ENCODE assay signal across 12 cellular contexts in the genomic region with DNA sequence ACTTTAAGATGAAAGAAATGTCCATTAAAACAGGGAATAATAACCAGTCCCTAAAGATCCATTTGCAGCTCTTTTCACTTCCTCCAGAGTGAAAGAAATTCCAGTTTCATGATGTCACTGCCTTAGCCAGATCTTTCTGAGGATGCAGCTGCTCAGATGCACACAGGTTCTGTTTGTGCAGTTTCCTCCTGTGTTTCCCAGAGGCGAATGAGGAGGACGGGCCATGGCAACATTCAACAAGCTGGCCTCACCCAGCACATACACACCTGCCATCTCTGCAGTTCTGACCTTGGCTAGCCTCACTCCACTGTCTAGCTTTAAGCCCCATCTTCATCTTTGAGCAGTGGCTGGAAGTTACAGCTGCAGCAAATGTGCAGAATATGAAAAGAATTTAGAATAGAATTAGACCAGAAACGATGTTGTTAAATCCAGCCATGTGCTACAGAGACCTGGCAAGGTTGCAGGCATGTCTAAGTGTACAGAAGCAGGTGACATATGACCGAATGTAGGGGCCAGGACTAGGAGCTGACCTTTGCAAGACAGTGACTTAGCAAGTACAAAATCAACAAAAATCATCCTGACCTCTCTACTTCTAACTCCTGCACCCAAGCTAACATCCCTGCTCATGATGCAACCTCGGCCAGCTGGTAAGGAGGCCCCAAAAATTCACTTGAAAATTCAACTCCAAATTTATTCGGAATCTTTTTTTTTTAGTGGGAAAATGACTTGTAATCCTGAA. TPM values are rescaled to one million over a fixed set of nuclear protein-coding genes. Genes with fewer than 3 reads are reported as not detected.
A peak's percentile ranks its signal among the peaks of the same experiment; 100 is the strongest.
DNase-seq lines count a peak whose midpoint lies in the region; ATAC-seq, FAIRE-seq and TF ChIP-seq lines count a peak whose summit lies in the region.
"Had no signal": no experiment of that assay in that cellular context is flagged by ENCODE, and none has a peak within 500 bp of the region (broad histone marks: within the 10 kb centered on the region; RNA-seq: fewer than 3 reads in every experiment).

No MANE protein-coding gene starts in this region.

- H2BK120ac ChIP-seq in H1 (replicated peaks; ENCODE audit: low read depth, low read length), result no peak overlapping the region

- CTCF ChIA-PET in H1 (lab: Charles Lee; ENCODE audit: partially characterized antibody), result interaction anchor here (0.6 to 2.1 kb wide), 11 partner anchors 26 to 137 kb away, joined by 3 to 14 read pairs (median 5); partner anchors contain the start of gene FAM50B

- TF ChIP-seq CTCF in H1 (IDR thresholded peaks at IDR 0.05; ENCODE audit: control extremely low read depth in 1 of 3, insufficient read depth in 1 of 3, low read depth in 1 of 3, low read length in 3 of 3) (no peak), mucosa of descending colon (IDR thresholded peaks at IDR 0.05) (no peak)

- TF ChIP-seq EP300 in H1 (IDR thresholded peaks at IDR 0.05; ENCODE audit: borderline replicate concordance in 1 of 2, low read depth in 2 of 2, low read length in 2 of 2), result no peak

- H3K14ac ChIP-seq in H1 (ENCODE audit: insufficient read length), result no peak overlapping the region

- POLR2A ChIA-PET in H1 (lab: Charles Lee; ENCODE audit: partially characterized antibody), result interaction anchor here (1.4 kb wide), 1 partner anchor 22 kb away, joined by 4 read pairs; no protein-coding TSS in a partner anchor

- no peak overlapping the region for H3K23ac ChIP-seq in H1 (ENCODE audit: insufficient read length)

- no peak overlapping the region for H4K5ac ChIP-seq in H1 (ENCODE audit: insufficient read length, low read depth, low read length)

- H3K79me1 ChIP-seq in H1 (ENCODE audit: low read depth, low read length), result no peaks in the 10 kb centered on the region

- H3K4me1 ChIP-seq in H1 (replicated peaks in 1 of 4; ENCODE audit: control insufficient read depth in 3 of 4, insufficient read depth in 4 of 4, low read length in 3 of 4) (peaks cover 0 to 2% (median 0%) of the 10 kb centered on the region in 4 experiments; a peak in 2 of 7 replicates), mucosa of descending colon (ENCODE audit: low read depth) (peaks cover 13% of the 10 kb centered on the region)

- DNase-seq in AG08395 (ENCODE audit: low spot score), result peak; percentile 62
- DNase-seq in M059J (ENCODE audit: low read depth), result peak; percentile 75
- DNase-seq in H1 (ENCODE audit: low read depth in 1 of 2, low spot score in 2 of 2), result no peak
- DNase-seq in mucosa of descending colon, result no peak
- no peak for DNase-seq in activated T-cell treated with anti-CD3 and anti-CD28 coated beads, Interleukin-2, amount 50 U/mL, for 24 hours
- DNase-seq in T-helper 2 cell, result no peak
- no peak for DNase-seq in activated CD8-positive, alpha-beta memory T cell treated with anti-CD3 and anti-CD28 coated beads for 24 hours
- no peak for DNase-seq in head of caudate nucleus
- DNase-seq: activated CD4-positive, alpha-beta T cell treated with anti-CD3 and anti-CD28 coated beads, Interleukin-2, amount 10 ng/mL, durations not matched to agents 24 days and 14 days; CD8-positive, alpha-beta T cell; NCI-H446 treated with DMSO at 0.1 percent for 48 hours had no signal

- no peak for TF ChIP-seq POLR2A in H1 (IDR thresholded peaks at IDR 0.05; ENCODE audit: control extremely low read depth in 1 of 2, low read depth in 2 of 2, low read length in 2 of 2)

- intact Hi-C loops in mucosa of descending colon (cut with DNase I, micrococcal nuclease) (no loop called here), head of caudate nucleus (cut with DNase I) (no loop called here)

- H3K9me3 ChIP-seq in H1 (ENCODE audit: insufficient read depth in 2 of 2, low read depth in 1 of 2, low read length in 1 of 2) (no peaks in the 10 kb centered on the region), mucosa of descending colon (no peaks in the 10 kb centered on the region)

- H3K36me3 Mint-ChIP-seq in activated T-cell treated with anti-CD3 and anti-CD28 coated beads, Interleukin-2, amount 50 U/mL, for 24 hours (ENCODE audit: low read depth), result no peaks in the 10 kb centered on the region
- H3K36me3 Mint-ChIP-seq: CD8-positive, alpha-beta T cell had no signal

- H3K18ac ChIP-seq in H1 (ENCODE audit: extremely low read depth, low read length), result no peak overlapping the region

- H2AK5ac ChIP-seq in H1 (ENCODE audit: low read depth, low read length), result no peak overlapping the region

- H4K20me1 ChIP-seq in H1 (replicated peaks in 1 of 2; ENCODE audit: control insufficient read depth in 1 of 2, insufficient read depth in 2 of 2, low read length in 2 of 2), result no peaks in the 10 kb centered on the region

- 92% methylated on average over 6 of the region's 6 CpGs; no CpG with 5 or more reads in 1 of the 2 experiments for WGBS in H1 (ENCODE audit: extremely low coverage in 1 of 2, insufficient coverage in 1 of 2, insufficient read length in 1 of 2, insufficient replicate concordance in 2 of 2, low coverage in 1 of 2, low lambda C conversion rate in 2 of 2, missing lambda C conversion rate in 1 of 2), 2 experiments

- no peaks in the 10 kb centered on the region for H3K27me3 ChIP-seq in H1 (replicated peaks in 1 of 4; ENCODE audit: control insufficient read depth in 3 of 4, extremely low read depth in 1 of 4, insufficient read depth in 3 of 4, low read length in 3 of 4)

- no peak for FAIRE-seq in H1 (lab: Jason Lieb, UNC)

- no peak overlapping the region for H4K91ac ChIP-seq in H1 (replicated peaks; ENCODE audit: insufficient read length, low read length)

- H2AFZ ChIP-seq in H1 (ENCODE audit: low read length), result 0 out of 2 replicates have a peak overlapping the region, but pooled peaks have one; percentile 48

- H3K9me3 Mint-ChIP-seq in activated T-cell treated with anti-CD3 and anti-CD28 coated beads, Interleukin-2, amount 50 U/mL, for 24 hours, result no peaks in the 10 kb centered on the region
- H3K9me3 Mint-ChIP-seq: activated CD4-positive, alpha-beta T cell treated with anti-CD3 and anti-CD28 coated beads, Interleukin-2, amount 10 ng/mL, durations not matched to agents 24 days and 14 days; CD8-positive, alpha-beta T cell; central memory CD8-positive, alpha-beta T cell had no signal

- no peak overlapping the region for H2BK5ac ChIP-seq in H1 (ENCODE audit: low read depth, low read length)

- no peak overlapping the region for H3K9ac ChIP-seq in H1 (replicated peaks in 1 of 4; ENCODE audit: extremely low read depth in 1 of 4, low read depth in 3 of 4, low read length in 3 of 4)

- H3K36me3 ChIP-seq in H1 (ENCODE audit: control insufficient read depth in 2 of 4, insufficient read depth in 4 of 4, low read length in 3 of 4) (no peaks in the 10 kb centered on the region), mucosa of descending colon (ENCODE audit: low read depth) (no peaks in the 10 kb centered on the region)

- no peak overlapping the region for H3K27ac Mint-ChIP-seq in activated T-cell treated with anti-CD3 and anti-CD28 coated beads, Interleukin-2, amount 50 U/mL, for 24 hours
- H3K27ac Mint-ChIP-seq: activated CD4-positive, alpha-beta T cell treated with anti-CD3 and anti-CD28 coated beads, Interleukin-2, amount 10 ng/mL, durations not matched to agents 24 days and 14 days; CD8-positive, alpha-beta T cell had no signal

- H2BK12ac ChIP-seq in H1 (ENCODE audit: low read depth, low read length), result no peak overlapping the region

- H3K27me3 Mint-ChIP-seq in activated T-cell treated with anti-CD3 and anti-CD28 coated beads, Interleukin-2, amount 50 U/mL, for 24 hours, result peaks cover 5% of the 10 kb centered on the region

- H2BK15ac ChIP-seq in H1 (ENCODE audit: low read length), result no peak overlapping the region

- H2BK20ac ChIP-seq in H1 (ENCODE audit: low read length), result no peak overlapping the region

- no peak overlapping the region for H3K56ac ChIP-seq in H1 (replicated peaks; ENCODE audit: insufficient read length, low read depth, low read length)

- no peak overlapping the region for H3K27ac ChIP-seq in H1 (ENCODE audit: low read depth, low read length)

- H3K4me1 Mint-ChIP-seq in activated T-cell treated with anti-CD3 and anti-CD28 coated beads, Interleukin-2, amount 50 U/mL, for 24 hours (ENCODE audit: low read depth), result no peaks in the 10 kb centered on the region
- H3K4me1 Mint-ChIP-seq: activated CD4-positive, alpha-beta T cell treated with anti-CD3 and anti-CD28 coated beads, Interleukin-2, amount 10 ng/mL, durations not matched to agents 24 days and 14 days; central memory CD8-positive, alpha-beta T cell had no signal

- no peak overlapping the region for H3K4me3 ChIP-seq in H1 (ENCODE audit: extremely low read depth in 1 of 4, insufficient read depth in 2 of 4, low read depth in 3 of 4, low read length in 4 of 4)
- H3K4me3 ChIP-seq in mucosa of descending colon, result no peak overlapping the region

- no peaks in the 10 kb centered on the region for H3K79me2 ChIP-seq in H1 (ENCODE audit: control insufficient read depth in 1 of 2, insufficient read depth in 2 of 2, low read length in 2 of 2)

- peak; percentile 52 for ATAC-seq in mucosa of descending colon
- ATAC-seq: CD8-positive, alpha-beta T cell had no signal

- no peaks in the 10 kb centered on the region for H3K23me2 ChIP-seq in H1 (ENCODE audit: low read depth, low read length)

- no peak overlapping the region for H3K4ac ChIP-seq in H1 (replicated peaks; ENCODE audit: insufficient read length, low read depth, low read length)

- no peak for TF ChIP-seq RAD21 in H1 (IDR thresholded peaks at IDR 0.05 in 1 of 2, conservative IDR thresholded peaks at IDR 0.05 in 1 of 2; ENCODE audit: low read depth in 2 of 2, low read length in 2 of 2)

- no peak overlapping the region for H3K4me2 ChIP-seq in H1 (ENCODE audit: insufficient read depth in 1 of 2, low read depth in 2 of 2, low read length in 2 of 2)

- no peak overlapping the region for H4K8ac ChIP-seq in H1 (ENCODE audit: extremely low read depth, insufficient read depth, low read length)

- no peak overlapping the region for H3K4me3 Mint-ChIP-seq in activated T-cell treated with anti-CD3 and anti-CD28 coated beads, Interleukin-2, amount 50 U/mL, for 24 hours
- H3K4me3 Mint-ChIP-seq: activated CD4-positive, alpha-beta T cell treated with anti-CD3 and anti-CD28 coated beads, Interleukin-2, amount 10 ng/mL, durations not matched to agents 24 days and 14 days; CD8-positive, alpha-beta T cell; central memory CD8-positive, alpha-beta T cell had no signal

TF ChIP-seq in H1, 55 proteins besides CTCF, POLR2A, EP300 and RAD21 (continues in another document):
- no peak for TF ChIP-seq FOSL1 (IDR thresholded peaks at IDR 0.05; ENCODE audit: insufficient read depth, low read depth, low read length)
- TF ChIP-seq ASH2L (IDR thresholded peaks at IDR 0.05; ENCODE audit: low read length), result no peak

RNA-seq across cellular contexts. Expression of gene FAM50B, which starts 35.0 kb away (rescaled TPM):
- total RNA-seq in M059J (2014; rRNA removed; shearing (Covaris generic)), result 1.0 and 1.2 TPM in 2 replicates
- total RNA-seq in H1 (2021; fragmentation: NEBNext Ultra II Directional; extraction: Animal tissue kit (Norgen Biotek cat#: 25700)), result 3.1 and 3.8 TPM in 2 replicates
- polyA plus RNA-seq in H1 (2011; rRNA removed), result 3.2 and 3.6 TPM in 2 replicates
- 5.2 TPM for polyA plus RNA-seq in H1 (2011; cell fraction: cytosol; rRNA removed)
- 3.2 TPM for polyA plus RNA-seq in H1 (2011; cell fraction: nucleus; rRNA removed)
- 1.7 to 3.5 TPM (median 2.2 TPM) in 4 replicates for polyA plus RNA-seq in H1 (2012, experiment 1 of 2)
- polyA plus RNA-seq in H1 (2012, experiment 2 of 2), result 1.7 TPM
- polyA plus RNA-seq in H1 (2013, experiment 1 of 2), result 1.9 TPM
- 2.2 TPM for polyA plus RNA-seq in H1 (2013, experiment 2 of 2)
- polyA minus RNA-seq in H1 (2011; rRNA and poly(A)+ RNA removed), result 1.1 and 1.4 TPM in 2 replicates
- polyA minus RNA-seq in H1 (2011; cell fraction: cytosol; rRNA and poly(A)+ RNA removed), result 1.8 TPM
- 2.0 TPM for polyA minus RNA-seq in H1 (2011; cell fraction: nucleus; rRNA and poly(A)+ RNA removed)
- total RNA-seq in mucosa of descending colon, result 10 to 100 TPM in 1 of 3 donors, 1 to 10 TPM in 2; 3.2 to 14.2 (median 3.3) TPM

Comparison
In these comparisons a context has a peak if more than half of its experiments do, and no peak if none do; other contexts are left out.
1. DNase-seq: peak in AG08395 (single experiment) and M059J (single experiment); none in H1 (0 of 2), mucosa of descending colon (0 of 3), activated T-cell treated with anti-CD3 and anti-CD28 coated beads, Interleukin-2, amount 50 U/mL, for 24 hours (single experiment), T-helper 2 cell (0 of 5), activated CD8-positive, alpha-beta memory T cell treated with anti-CD3 and anti-CD28 coated beads for 24 hours (single experiment) and head of caudate nucleus (0 of 42).